ENCODE assay signal across 8 cellular contexts in the genomic region with DNA sequence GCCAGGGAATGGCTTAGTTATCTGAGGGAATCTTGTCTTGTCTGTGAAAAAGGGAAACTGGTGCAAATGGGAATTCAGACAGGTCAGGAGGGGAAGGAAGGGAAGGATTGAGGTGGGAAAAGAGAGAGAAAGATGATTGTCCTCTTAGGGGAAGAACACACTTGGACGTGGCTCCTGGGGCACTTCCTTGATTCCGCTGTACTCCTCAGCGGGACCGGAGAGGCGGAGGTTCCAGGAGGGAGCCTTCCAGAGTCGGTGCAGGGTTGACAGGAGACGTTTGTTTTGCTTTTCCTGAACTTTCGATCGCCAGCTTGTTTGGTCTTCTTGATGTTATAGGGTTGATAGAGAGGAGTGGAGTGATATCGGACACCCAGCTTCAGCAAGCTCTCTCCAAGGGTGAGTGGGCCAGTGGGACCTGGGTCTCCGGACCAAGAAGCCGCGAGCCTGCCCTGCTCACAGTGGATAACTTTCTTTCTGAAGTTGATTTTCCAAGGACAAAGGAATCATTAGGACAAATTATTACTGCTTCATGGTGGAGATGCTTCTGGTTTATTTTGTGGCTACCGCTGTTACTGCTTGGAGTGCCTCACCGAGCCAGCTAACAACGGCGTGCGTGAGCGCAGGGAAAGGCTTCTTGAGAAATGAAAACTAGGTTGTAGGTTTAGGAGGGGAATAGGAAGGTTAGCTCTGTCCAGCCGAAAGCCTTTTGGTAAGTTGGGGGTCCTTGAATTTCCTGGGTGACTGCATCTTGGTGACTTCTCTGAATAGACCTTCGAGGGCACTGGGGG. TPM values are rescaled to one million over a fixed set of nuclear protein-coding genes. Genes with fewer than 3 reads are reported as not detected.
DNase-seq lines count a peak whose midpoint lies in the region; ATAC-seq and TF ChIP-seq lines count a peak whose summit lies in the region.
"Not testable (repeated sequence)": the region's sequence is repeated elsewhere in the genome, so short reads cannot be mapped to it uniquely, and the experiment has no call there.
"Had no signal": no experiment of that assay in that cellular context is flagged by ENCODE, and none has a peak within 500 bp of the region (broad histone marks: within the 10 kb centered on the region; RNA-seq: fewer than 3 reads in every experiment).

No MANE protein-coding gene starts in this region.

- intact Hi-C loops in left ventricle myocardium inferior (cut with micrococcal nuclease); gastrocnemius medialis (cut with DNase I; ENCODE audit: low total_unique reads): not testable (repeated sequence)

- H3K9me3 Mint-ChIP-seq in activated CD8-positive, alpha-beta memory T cell treated with anti-CD3 and anti-CD28 coated beads, Interleukin-2, amount 10 ng/mL, durations not matched to agents 7 days and 5 days (ENCODE audit: low read depth); brain; mesothelial cell of epicardium: not testable (repeated sequence)

- H3K4me2 ChIP-seq in OCI-LY3 (ENCODE audit: low read length), result peak overlapping the region; percentile 32; the same call in 1 of the 2 replicates

- not testable (repeated sequence) for H3K79me2 ChIP-seq in OCI-LY3 (ENCODE audit: low read length)

- not testable (repeated sequence) for ATAC-seq in activated CD8-positive, alpha-beta memory T cell treated with anti-CD3 and anti-CD28 coated beads, Interleukin-2, amount 10 ng/mL, durations not matched to agents 7 days and 5 days; gastrocnemius medialis

- H2AFZ ChIP-seq in OCI-LY3 (ENCODE audit: low read depth, low read length), result not testable (repeated sequence)

- H4K20me1 ChIP-seq in OCI-LY3 (ENCODE audit: insufficient read depth, low read length), result not testable (repeated sequence)

- H3K4me3 ChIP-seq in GM12864 (ENCODE audit: low read depth, low read length), result peak overlapping the region; percentile 48
- H3K4me3 ChIP-seq in OCI-LY3 (ENCODE audit: low read length), result peak overlapping the region; percentile 46; the same call in 1 of the 2 replicates
- H3K4me3 ChIP-seq in left ventricle myocardium inferior, result peak overlapping the region; percentile 46
- H3K4me3 ChIP-seq in gastrocnemius medialis, result peak overlapping the region in 2 of 4 donors; percentile 38

- CTCF ChIA-PET in activated CD8-positive, alpha-beta memory T cell treated with anti-CD3 and anti-CD28 coated beads, Interleukin-2, amount 10 ng/mL, durations not matched to agents 7 days and 5 days (lab: Charles Lee), result not testable (repeated sequence)

- peak overlapping the region; percentile 47 for H3K4me3 Mint-ChIP-seq in activated CD8-positive, alpha-beta memory T cell treated with anti-CD3 and anti-CD28 coated beads, Interleukin-2, amount 10 ng/mL, durations not matched to agents 7 days and 5 days
- H3K4me3 Mint-ChIP-seq in brain, result peak overlapping the region; percentile 65 to 79 (median 76)
- H3K4me3 Mint-ChIP-seq in mesothelial cell of epicardium, result peak overlapping the region; percentile 61

- not testable (repeated sequence) for H3K27me3 ChIP-seq in OCI-LY3 (ENCODE audit: low read depth, low read length); left ventricle myocardium inferior (ENCODE audit: low read depth); gastrocnemius medialis

- not testable (repeated sequence) for H3K36me3 ChIP-seq in OCI-LY3 (replicated peaks; ENCODE audit: low read depth, low read length); left ventricle myocardium inferior; gastrocnemius medialis

- H3K27ac Mint-ChIP-seq in activated CD8-positive, alpha-beta memory T cell treated with anti-CD3 and anti-CD28 coated beads, Interleukin-2, amount 10 ng/mL, durations not matched to agents 7 days and 5 days; mesothelial cell of epicardium: not testable (repeated sequence)
- H3K27ac Mint-ChIP-seq in brain, result peak overlapping the region in 2 of 5 experiments; percentile 50 to 78

- not testable (repeated sequence) for H3K9me3 ChIP-seq in OCI-LY3 (ENCODE audit: insufficient read depth, low read length); left ventricle myocardium inferior (replicated peaks); gastrocnemius medialis

- H3K27ac ChIP-seq in OCI-LY3 (ENCODE audit: low read length), result not testable (repeated sequence)
- H3K27ac ChIP-seq in left ventricle myocardium inferior (replicated peaks), result peak overlapping the region; percentile 58
- peak overlapping the region in 3 of 4 donors; percentile 33 to 55 (median 37) for H3K27ac ChIP-seq in gastrocnemius medialis

- in situ Hi-C loops in gastrocnemius medialis (cut with MboI; ENCODE audit: low sequenced_read_pairs in 4 of 4), result not testable (repeated sequence)

- not testable (repeated sequence) for DNase-seq in GM12864 (ENCODE audit: low read depth); activated CD8-positive, alpha-beta memory T cell treated with anti-CD3 and anti-CD28 coated beads, Interleukin-2, amount 10 ng/mL, durations not matched to agents 7 days and 5 days; left ventricle myocardium inferior; mesothelial cell of epicardium (ENCODE audit: low spot score in 2 of 2, unreplicated experiment in 2 of 2)
- peak in 1 of 2 donors; percentile 27 for DNase-seq in gastrocnemius medialis

- peaks cover 25% of the 10 kb centered on the region for H3K4me1 Mint-ChIP-seq in activated CD8-positive, alpha-beta memory T cell treated with anti-CD3 and anti-CD28 coated beads, Interleukin-2, amount 10 ng/mL, durations not matched to agents 7 days and 5 days
- H3K4me1 Mint-ChIP-seq in brain, mesothelial cell of epicardium: not testable (repeated sequence)

- H3K4me1 ChIP-seq in OCI-LY3 (ENCODE audit: low read length); left ventricle myocardium inferior; gastrocnemius medialis: not testable (repeated sequence)

- not testable (repeated sequence) for H3K36me3 Mint-ChIP-seq in activated CD8-positive, alpha-beta memory T cell treated with anti-CD3 and anti-CD28 coated beads, Interleukin-2, amount 10 ng/mL, durations not matched to agents 7 days and 5 days; brain; mesothelial cell of epicardium

- not testable (repeated sequence) for H3K27me3 Mint-ChIP-seq in activated CD8-positive, alpha-beta memory T cell treated with anti-CD3 and anti-CD28 coated beads, Interleukin-2, amount 10 ng/mL, durations not matched to agents 7 days and 5 days; brain; mesothelial cell of epicardium (ENCODE audit: low read depth)

- not testable (repeated sequence) for H3K9ac ChIP-seq in OCI-LY3 (ENCODE audit: low read length)

- TF ChIP-seq CTCF in GM12864 (IDR thresholded peaks at IDR 0.05; ENCODE audit: low read depth, low read length, missing control alignments); OCI-LY3 (IDR thresholded peaks at IDR 0.05; ENCODE audit: low read depth, low read length); brain (conservative IDR thresholded peaks at IDR 0.05); left ventricle myocardium inferior (IDR thresholded peaks at IDR 0.05; ENCODE audit: borderline replicate concordance); mesothelial cell of epicardium (IDR thresholded peaks at IDR 0.05; ENCODE audit: unreplicated experiment); gastrocnemius medialis (IDR thresholded peaks at IDR 0.05 in 4 of 5, conservative IDR thresholded peaks at IDR 0.05 in 1 of 5): not testable (repeated sequence)

- TF ChIP-seq POLR2A in gastrocnemius medialis (IDR thresholded peaks at IDR 0.05), result not testable (repeated sequence)

RNA-seq across cellular contexts. Expression of a gene that starts 52.4 kb away (rescaled TPM):
- total RNA-seq in activated CD8-positive, alpha-beta memory T cell treated with anti-CD3 and anti-CD28 coated beads, Interleukin-2, amount 10 ng/mL, durations not matched to agents 7 days and 5 days, result 1 to 10 TPM in 1 of 2 experiments, not detected in 1; 9.3 TPM
- polyA plus RNA-seq in brain (ENCODE audit: insufficient read depth, low read depth, low replicate concordance), result 673 TPM
- total RNA-seq in left ventricle myocardium inferior (92.5 TPM), mesothelial cell of epicardium (0.63 to 1.2 TPM (median 0.86 TPM) in 3 replicates), gastrocnemius medialis (100 to 1,000 TPM; 602 to 801 (median 626) TPM)
- total RNA-seq: SJSA1 had no signal
